In genomic region chr11:58586998-58587397, GRCh38 we compare ENCODE assay signal across 27 cellular contexts.
"Had no signal": no experiment of that assay in that cellular context is flagged by ENCODE, and none has a peak within 500 bp of the region (broad histone marks: within the 10 kb centered on the region; RNA-seq: fewer than 3 reads in every experiment).

No MANE protein-coding gene starts in this region.

- H3K9me3 Mint-ChIP-seq: activated CD4-positive, alpha-beta T cell treated with anti-CD3 and anti-CD28 coated beads, Interleukin-2, amount 10 ng/mL, durations not matched to agents 7 days and 5 days; activated CD8-positive, alpha-beta T cell treated with anti-CD3 and anti-CD28 coated beads for 36 hours; endodermal cell; neural progenitor cell; stimulated activated effector memory CD8-positive, alpha-beta T cell treated with anti-CD3 and anti-CD28 coated beads, Interleukin-12 subunit alpha, Interleukin-12 subunit beta, amount 100 ng/mL, for 72 hours; T-helper 1 cell treated with Interleukin-12 subunit alpha and Interleukin-12 subunit beta and Interleukin-4 antibody, amounts not matched to agents 30 μg/mL and 1 μg/mL, for 36 hours had no signal

- H3K4me3 Mint-ChIP-seq: activated CD4-positive, alpha-beta T cell treated with anti-CD3 and anti-CD28 coated beads, Interleukin-2, amount 10 ng/mL, durations not matched to agents 7 days and 5 days; activated CD8-positive, alpha-beta memory T cell treated with anti-CD3 and anti-CD28 coated beads, Interleukin-2, amount 10 ng/mL, durations not matched to agents 7 days and 5 days; activated CD8-positive, alpha-beta T cell treated with anti-CD3 and anti-CD28 coated beads for 36 hours; activated naive CD8-positive, alpha-beta T cell; endodermal cell; neural progenitor cell; stimulated activated effector memory CD8-positive, alpha-beta T cell treated with anti-CD3 and anti-CD28 coated beads, Interleukin-12 subunit alpha, Interleukin-12 subunit beta, amount 100 ng/mL, for 72 hours; T-helper 1 cell treated with Interleukin-12 subunit alpha and Interleukin-12 subunit beta and Interleukin-4 antibody, amounts not matched to agents 30 μg/mL and 1 μg/mL, for 36 hours had no signal

- ATAC-seq: activated CD4-positive, CD25-positive, alpha-beta regulatory T cell treated with anti-CD3 and anti-CD28 coated beads, Interleukin-2, amount 50 U/mL, for 24 hours; activated CD8-positive, alpha-beta memory T cell treated with anti-CD3 and anti-CD28 coated beads, Interleukin-2, amount 10 ng/mL, durations not matched to agents 7 days and 5 days; activated CD8-positive, alpha-beta T cell treated with anti-CD3 and anti-CD28 coated beads for 36 hours; gastrocnemius medialis; left ventricle myocardium superior; mucosa of descending colon; sciatic nerve; stimulated activated effector memory CD8-positive, alpha-beta T cell treated with anti-CD3 and anti-CD28 coated beads, Interleukin-12 subunit alpha, Interleukin-12 subunit beta, amount 100 ng/mL, for 72 hours had no signal

- FAIRE-seq: bronchial epithelial cell, islet of Langerhans, small intestine had no signal

- H3K27ac Mint-ChIP-seq: activated CD4-positive, alpha-beta T cell treated with anti-CD3 and anti-CD28 coated beads, Interleukin-2, amount 10 ng/mL, durations not matched to agents 7 days and 5 days; activated naive CD8-positive, alpha-beta T cell; neural progenitor cell; T-helper 1 cell treated with Interleukin-12 subunit alpha and Interleukin-12 subunit beta and Interleukin-4 antibody, amounts not matched to agents 30 μg/mL and 1 μg/mL, for 36 hours had no signal

- H3K27me3 Mint-ChIP-seq: activated CD4-positive, alpha-beta T cell treated with anti-CD3 and anti-CD28 coated beads, Interleukin-2, amount 10 ng/mL, durations not matched to agents 7 days and 5 days; activated CD8-positive, alpha-beta memory T cell treated with anti-CD3 and anti-CD28 coated beads, Interleukin-2, amount 10 ng/mL, durations not matched to agents 7 days and 5 days; activated CD8-positive, alpha-beta T cell treated with anti-CD3 and anti-CD28 coated beads for 36 hours; activated naive CD8-positive, alpha-beta T cell had no signal

- DNase-seq: activated CD4-positive, alpha-beta T cell treated with anti-CD3 and anti-CD28 coated beads, Interleukin-2, amount 10 ng/mL, durations not matched to agents 7 days and 5 days; activated CD8-positive, alpha-beta memory T cell treated with anti-CD3 and anti-CD28 coated beads, Interleukin-2, amount 10 ng/mL, durations not matched to agents 7 days and 5 days; activated CD8-positive, alpha-beta T cell treated with anti-CD3 and anti-CD28 coated beads for 36 hours; activated gamma-delta T cell treated with Interleukin-2 at 50 U/mL for 16 hours; activated T-cell treated with anti-CD3 and anti-CD28 coated beads for 4 hours; amygdala; cerebellar nuclear complex; cortex of kidney; endodermal cell; esophagus squamous epithelium; gastrocnemius medialis; hippocampal formation; left ventricle myocardium superior; mammary epithelial cell; mucosa of descending colon; small intestine; stimulated activated CD4-positive, alpha-beta T cell treated with anti-CD3 and anti-CD28 coated beads, Interleukin-2, amount 100 ng/mL, for 24 hours; trophoblast cell; uterus had no signal
